ENCODE assay signal across 12 cellular contexts in genomic region chr20:58634818-58635665, GRCh38. TPM values are rescaled to one million over a fixed set of nuclear protein-coding genes. Genes with fewer than 3 reads are reported as not detected.
DNase-seq lines count a peak whose midpoint lies in the region; ATAC-seq and TF ChIP-seq lines count a peak whose summit lies in the region.
"Had no signal": no experiment of that assay in that cellular context is flagged by ENCODE, and none has a peak within 500 bp of the region (broad histone marks: within the 10 kb centered on the region; RNA-seq: fewer than 3 reads in every experiment).

No MANE protein-coding gene starts in this region.

- CTCF ChIA-PET in CD8-positive, alpha-beta T cell (lab: Charles Lee), result interaction anchor here (1.5 kb wide), 1 partner anchor 10 kb away, joined by 3 read pairs; no protein-coding TSS in a partner anchor

- peak overlapping the region; percentile 89 for H3K27ac Mint-ChIP-seq in CD8-positive, alpha-beta T cell
- H3K27ac Mint-ChIP-seq in activated naive CD8-positive, alpha-beta T cell treated with anti-CD3 and anti-CD28 coated beads, Interleukin-2, amount 10 ng/mL, durations not matched to agents 7 days and 5 days, result no peak overlapping the region

- peak; percentile 65 for ATAC-seq in CD8-positive, alpha-beta T cell
- peak; percentile 65 for ATAC-seq in activated naive CD8-positive, alpha-beta T cell treated with anti-CD3 and anti-CD28 coated beads, Interleukin-2, amount 10 ng/mL, durations not matched to agents 7 days and 5 days (ENCODE audit: low read depth)
- ATAC-seq in GM19324 (IDR thresholded peaks at IDR 0.05; ENCODE audit: low FRiP score, unreplicated experiment) (no peak), GM19395 (IDR thresholded peaks at IDR 0.05; ENCODE audit: unreplicated experiment) (no peak)
- ATAC-seq: Panc1, psoas muscle had no signal

- H3K27ac ChIP-seq in CD8-positive, alpha-beta T cell (ENCODE audit: low read depth, low read length), result peak overlapping the region; percentile 39
- no peak overlapping the region for H3K27ac ChIP-seq in Karpas-422 (ENCODE audit: low read length)
- H3K27ac ChIP-seq: psoas muscle, testis had no signal

- H3K9me3 ChIP-seq in CD8-positive, alpha-beta T cell (ENCODE audit: low read length), result no peaks in the 10 kb centered on the region
- H3K9me3 ChIP-seq in Karpas-422 (ENCODE audit: low read length), result no peaks in the 10 kb centered on the region
- H3K9me3 ChIP-seq: psoas muscle, testis had no signal

- H3K36me3 ChIP-seq in CD8-positive, alpha-beta T cell (ENCODE audit: insufficient read depth, low read length), result no peaks in the 10 kb centered on the region
- no peaks in the 10 kb centered on the region for H3K36me3 ChIP-seq in Karpas-422 (ENCODE audit: insufficient read depth, low read length)

- H3K4me1 ChIP-seq in CD8-positive, alpha-beta T cell (ENCODE audit: insufficient read depth, low read length), result peaks cover 28% of the 10 kb centered on the region
- H3K4me1 ChIP-seq in Karpas-422 (ENCODE audit: low read length), result peaks cover 7% of the 10 kb centered on the region
- H3K4me1 ChIP-seq: psoas muscle, testis had no signal

- H3K9ac ChIP-seq in Karpas-422 (ENCODE audit: low read length), result no peak overlapping the region

- no peak for TF ChIP-seq CTCF in CD8-positive, alpha-beta T cell (IDR thresholded peaks at IDR 0.05)

- peaks cover 3% of the 10 kb centered on the region for H3K27me3 Mint-ChIP-seq in CD8-positive, alpha-beta T cell (ENCODE audit: low read depth)
- peaks cover 12% of the 10 kb centered on the region for H3K27me3 Mint-ChIP-seq in activated naive CD8-positive, alpha-beta T cell treated with anti-CD3 and anti-CD28 coated beads, Interleukin-2, amount 10 ng/mL, durations not matched to agents 7 days and 5 days

- H3K36me3 Mint-ChIP-seq in CD8-positive, alpha-beta T cell, result no peaks in the 10 kb centered on the region
- H3K36me3 Mint-ChIP-seq in activated naive CD8-positive, alpha-beta T cell treated with anti-CD3 and anti-CD28 coated beads, Interleukin-2, amount 10 ng/mL, durations not matched to agents 7 days and 5 days, result no peaks in the 10 kb centered on the region

- POLR2A ChIA-PET in CD8-positive, alpha-beta T cell (lab: Charles Lee), result interaction anchor here (0.6 to 2.0 kb wide), 3 partner anchors 16 to 37 kb away, joined by 4 to 28 read pairs (median 5); partner anchors contain the start of gene STX16
- POLR2A ChIA-PET in activated naive CD8-positive, alpha-beta T cell treated with anti-CD3 and anti-CD28 coated beads, Interleukin-2, amount 10 ng/mL, durations not matched to agents 7 days and 5 days (lab: Charles Lee), result interaction anchor here (0.5 to 1.3 kb wide), 2 partner anchors 16 to 56 kb away, joined by 3 read pairs; partner anchors contain the start of gene STX16

- no peaks in the 10 kb centered on the region for H3K9me2 ChIP-seq in Karpas-422 (replicated peaks; ENCODE audit: insufficient read depth, low read length)

- peaks cover 21% of the 10 kb centered on the region for H3K4me1 Mint-ChIP-seq in CD8-positive, alpha-beta T cell (ENCODE audit: low read depth)
- H3K4me1 Mint-ChIP-seq in activated naive CD8-positive, alpha-beta T cell treated with anti-CD3 and anti-CD28 coated beads, Interleukin-2, amount 10 ng/mL, durations not matched to agents 7 days and 5 days, result peaks cover 8% of the 10 kb centered on the region

- H3K79me2 ChIP-seq in Karpas-422 (ENCODE audit: low read length), result no peaks in the 10 kb centered on the region

- intact Hi-C loops in CD8-positive, alpha-beta T cell (cut with DNase I, micrococcal nuclease), result loop anchor here in 1 of 2 experiments (2.0 kb wide), 1 partner anchor 18 kb away; no protein-coding TSS in a partner anchor

- peak overlapping the region; percentile 74 for H3K4me3 Mint-ChIP-seq in CD8-positive, alpha-beta T cell
- H3K4me3 Mint-ChIP-seq in activated naive CD8-positive, alpha-beta T cell treated with anti-CD3 and anti-CD28 coated beads, Interleukin-2, amount 10 ng/mL, durations not matched to agents 7 days and 5 days, result peak overlapping the region; percentile 53

- H2AFZ ChIP-seq in Karpas-422 (ENCODE audit: low read length), result no peak overlapping the region

- no peaks in the 10 kb centered on the region for H4K20me1 ChIP-seq in Karpas-422 (ENCODE audit: insufficient read depth, low read depth, low read length)

- DNase-seq in CD8-positive, alpha-beta T cell, result peak in 3 of 7 experiments; percentile 37 to 53 (median 39)
- DNase-seq in Karpas-422 (peak; percentile 51), NCI-H187 treated with DMSO at 0.1 percent for 48 hours (lab: John Stamatoyannopoulos, UW) (no peak), NCI-H1436 treated with DMSO at 0.1 percent for 48 hours (lab: John Stamatoyannopoulos, UW) (no peak)
- peak; percentile 39 for DNase-seq in activated naive CD8-positive, alpha-beta T cell treated with anti-CD3 and anti-CD28 coated beads, Interleukin-2, amount 10 ng/mL, durations not matched to agents 7 days and 5 days
- peak; percentile 22 to 56 for DNase-seq in stimulated activated CD4-positive, alpha-beta T cell treated with anti-CD3 and anti-CD28 coated beads, Interleukin-1b, Interleukin-23, amount 100 ng/mL, for 4 hours (ENCODE audit: low read depth in 2 of 2)
- DNase-seq: MV-4-11, psoas muscle, testis had no signal

- peak overlapping the region; percentile 13 for H3K4me3 ChIP-seq in CD8-positive, alpha-beta T cell (ENCODE audit: low read depth, low read length)
- no peak overlapping the region for H3K4me3 ChIP-seq in Karpas-422 (ENCODE audit: low read length)
- H3K4me3 ChIP-seq: psoas muscle, testis had no signal

- no peaks in the 10 kb centered on the region for H3K27me3 ChIP-seq in CD8-positive, alpha-beta T cell (ENCODE audit: insufficient read depth, low read length)
- no peaks in the 10 kb centered on the region for H3K27me3 ChIP-seq in Karpas-422 (ENCODE audit: low read length)
- H3K27me3 ChIP-seq: testis had no signal

- peak overlapping the region; percentile 8 for H3K4me2 ChIP-seq in Karpas-422 (ENCODE audit: low read depth, low read length, poor library complexity, severe bottlenecking)

- no peaks in the 10 kb centered on the region for H3K9me3 Mint-ChIP-seq in CD8-positive, alpha-beta T cell
- no peaks in the 10 kb centered on the region for H3K9me3 Mint-ChIP-seq in activated naive CD8-positive, alpha-beta T cell treated with anti-CD3 and anti-CD28 coated beads, Interleukin-2, amount 10 ng/mL, durations not matched to agents 7 days and 5 days

RNA-seq across cellular contexts. Expression of gene STX16, which starts 16.0 kb away (rescaled TPM):
- total RNA-seq in CD8-positive, alpha-beta T cell, result 100 to 1,000 TPM; 161 to 177 TPM
- total RNA-seq in Karpas-422 (2014; rRNA removed; shearing (Covaris generic); ENCODE audit: low replicate concordance), result 58.3 and 71.9 TPM in 2 replicates
- total RNA-seq in activated naive CD8-positive, alpha-beta T cell treated with anti-CD3 and anti-CD28 coated beads, Interleukin-2, amount 10 ng/mL, durations not matched to agents 7 days and 5 days, result 100 to 1,000 TPM; 190 to 195 TPM

RNA-seq across cellular contexts. Expression of gene NPEPL1, which starts 57.6 kb away (rescaled TPM):
- 10 to 100 TPM; 46.9 to 58.3 TPM for total RNA-seq in CD8-positive, alpha-beta T cell
- 16.8 and 30.5 TPM in 2 replicates for total RNA-seq in Karpas-422 (2014; rRNA removed; shearing (Covaris generic); ENCODE audit: low replicate concordance)
- 10 to 100 TPM; 37.8 to 41.3 TPM for total RNA-seq in activated naive CD8-positive, alpha-beta T cell treated with anti-CD3 and anti-CD28 coated beads, Interleukin-2, amount 10 ng/mL, durations not matched to agents 7 days and 5 days

Comparison
In these comparisons a context has a peak if more than half of its experiments do, and no peak if none do; other contexts are left out.
1. ATAC-seq: peak in CD8-positive, alpha-beta T cell (single experiment) and activated naive CD8-positive, alpha-beta T cell treated with anti-CD3 and anti-CD28 coated beads, Interleukin-2, amount 10 ng/mL, durations not matched to agents 7 days and 5 days (single experiment); none in GM19324 (single experiment) and GM19395 (single experiment).
2. DNase-seq: peak in Karpas-422 (single experiment), activated naive CD8-positive, alpha-beta T cell treated with anti-CD3 and anti-CD28 coated beads, Interleukin-2, amount 10 ng/mL, durations not matched to agents 7 days and 5 days (single experiment) and stimulated activated CD4-positive, alpha-beta T cell treated with anti-CD3 and anti-CD28 coated beads, Interleukin-1b, Interleukin-23, amount 100 ng/mL, for 4 hours (2 of 2); none in NCI-H187 treated with DMSO at 0.1 percent for 48 hours (single experiment) and NCI-H1436 treated with DMSO at 0.1 percent for 48 hours (single experiment).